Comparison of ENCODE assay signal across 8 cellular contexts in the genomic region with DNA sequence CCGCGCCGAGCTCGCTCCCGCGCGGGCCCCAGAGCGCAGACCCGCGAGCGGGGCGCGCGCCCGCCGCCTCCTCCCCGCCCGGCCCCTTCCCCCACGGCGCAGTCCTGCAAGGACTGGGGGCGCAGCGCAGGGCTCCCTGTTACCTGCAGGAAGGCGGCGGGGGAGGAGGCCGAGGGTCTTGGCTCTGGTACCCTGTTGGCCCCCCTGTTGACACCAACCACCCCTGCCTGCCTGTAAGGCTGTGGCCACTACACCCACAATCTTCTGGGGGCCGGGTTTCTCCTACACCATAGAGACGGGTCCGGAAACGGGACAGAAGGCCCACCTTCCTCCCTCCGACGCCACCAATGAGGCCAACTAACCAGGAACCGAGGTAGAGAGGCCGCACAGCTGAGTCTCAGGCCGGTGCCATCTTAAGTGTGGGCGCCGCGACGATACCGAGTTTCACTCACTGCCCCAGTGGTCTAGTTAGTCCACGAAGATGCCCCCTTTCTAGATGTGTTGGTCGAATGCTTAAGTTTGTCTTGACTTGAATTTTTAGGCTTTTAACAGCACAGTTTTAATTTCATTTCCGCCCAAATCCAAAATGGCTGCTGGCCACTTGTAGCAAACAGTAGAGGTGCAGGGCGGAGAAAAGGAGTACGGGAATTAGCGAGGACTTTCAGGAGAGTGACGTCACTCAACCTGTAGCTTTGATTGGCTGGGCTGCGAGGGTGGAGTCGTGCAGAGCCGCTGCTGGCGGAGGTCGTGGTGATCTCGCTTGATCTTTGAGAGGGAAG. TPM values are rescaled to one million over a fixed set of nuclear protein-coding genes. Genes with fewer than 3 reads are reported as not detected.
A peak's percentile ranks its signal among the peaks of the same experiment; 100 is the strongest.
DNase-seq lines count a peak whose midpoint lies in the region; ATAC-seq, FAIRE-seq and TF ChIP-seq lines count a peak whose summit lies in the region.

SCYL3 (minus strand) TSS at position 252 of the 779 bp plus-strand sequence. CDS start 5,056 bp downstream, outside the sequence.

- peak within 1 kb of the TSS; percentile 64 for H3K27ac ChIP-seq in OCI-LY7 (ENCODE audit: low read depth, low read length, poor library complexity, severe bottlenecking)

- no peaks in the 10 kb centered on the region for H3K9me2 ChIP-seq in OCI-LY7 (ENCODE audit: insufficient read depth, low read length)

- BruUV-seq in OCI-LY7 (replicated peaks; lab: Mats Ljungman, UMichigan) = no TSS peak

- TF ChIP-seq CTCF in D721Med (IDR thresholded peaks at IDR 0.05; ENCODE audit: insufficient read depth, missing control alignments) = no peak
- no peak for TF ChIP-seq CTCF in OCI-LY7 (conservative IDR thresholded peaks at IDR 0.05; ENCODE audit: low read length)

- peak; percentile 68 for DNase-seq in D721Med (ENCODE audit: insufficient read length, low spot score)
- DNase-seq in HuH-7.5 (ENCODE audit: low spot score) = peak; percentile 92
- DNase-seq in OCI-LY7 (ENCODE audit: low spot score) = peak; percentile 98
- DNase-seq in activated T-cell treated with anti-CD3 and anti-CD28 coated beads for 24 hours (ENCODE audit: low read depth) = peak; percentile 84
- peak; percentile 99 for DNase-seq in epidermal melanocyte (ENCODE audit: insufficient read length, low spot score)
- peak; percentile 96 for DNase-seq in middle frontal gyrus (ENCODE audit: extremely low spot score, low spot score)
- DNase-seq in stimulated activated CD8-positive, alpha-beta memory T cell treated with anti-CD3 and anti-CD28 coated beads, Interleukin-2, amount 100 ng/mL, for 48 hours (ENCODE audit: low read depth in 2 of 2) = peak; percentile 73 to 83

- ATAC-seq in GM21526 (IDR thresholded peaks at IDR 0.05; ENCODE audit: low FRiP score, unreplicated experiment) = peak; percentile 87

- H3K4me3 ChIP-seq in OCI-LY7 (ENCODE audit: low read depth, low read length, poor library complexity, severe bottlenecking) = peak within 1 kb of the TSS; percentile 81

- no peaks in the 10 kb centered on the region for H4K20me1 ChIP-seq in OCI-LY7 (ENCODE audit: insufficient read depth, low read length)

- H3K9me3 ChIP-seq in OCI-LY7 (ENCODE audit: low read length) = no peaks in the 10 kb centered on the region

- peaks cover 27% of the 10 kb centered on the region for H3K4me1 ChIP-seq in OCI-LY7 (ENCODE audit: insufficient read depth, low read length, poor library complexity, severe bottlenecking)

- H3K4me2 ChIP-seq in OCI-LY7 (ENCODE audit: low read length) = peak within 1 kb of the TSS; percentile 87

- H3K36me3 ChIP-seq in OCI-LY7 (ENCODE audit: insufficient read depth, low read length) = no peaks in the 10 kb centered on the region

- POLR2A ChIA-PET in OCI-LY7 (lab: Charles Lee) = interaction anchor here (0.6 to 2.8 kb wide), 11 partner anchors 9 to 264 kb away, joined by 3 to 24 read pairs (median 4); partner anchors contain the start of genes KIFAP3 and METTL18

- H2AFZ ChIP-seq in OCI-LY7 (ENCODE audit: low read length) = peak within 1 kb of the TSS; percentile 98

- intact Hi-C loops in OCI-LY7 (cut with micrococcal nuclease; ENCODE audit: unreplicated experiment) = loop anchor here (1.0 to 5.0 kb wide), 5 partner anchors 100 to 787 kb away; partner anchors contain the start of genes ATP1B1, GORAB, KIFAP3 and METTL18

- H3K79me2 ChIP-seq in OCI-LY7 (ENCODE audit: insufficient read depth, low read depth, low read length) = peaks cover 16% of the 10 kb centered on the region; the same call in 1 of the 2 replicates

- peak; percentile 98 for FAIRE-seq in D721Med (lab: Jason Lieb, UNC)

- CTCF ChIA-PET in OCI-LY7 (lab: Charles Lee; ENCODE audit: unreplicated experiment) = interaction anchor here (1.0 kb wide), 2 partner anchors 25 to 158 kb away, joined by 3 read pairs; no protein-coding TSS in a partner anchor

RNA-seq across cellular contexts. Expression of gene SCYL3, which starts in this region (rescaled TPM):
- total RNA-seq in OCI-LY7 (2014; rRNA removed; shearing (Covaris generic)) = 5.9 and 7.3 TPM in 2 replicates
- 6.2 and 7.6 TPM in 2 replicates for total RNA-seq in OCI-LY7 (2022)

Comparison
In these comparisons a context has a peak if more than half of its experiments do, and no peak if none do; other contexts are left out.
1. Peak in every context shown above with its lines: DNase-seq, ATAC-seq, H3K4me3 ChIP-seq and H3K27ac ChIP-seq.